In the genomic region with DNA sequence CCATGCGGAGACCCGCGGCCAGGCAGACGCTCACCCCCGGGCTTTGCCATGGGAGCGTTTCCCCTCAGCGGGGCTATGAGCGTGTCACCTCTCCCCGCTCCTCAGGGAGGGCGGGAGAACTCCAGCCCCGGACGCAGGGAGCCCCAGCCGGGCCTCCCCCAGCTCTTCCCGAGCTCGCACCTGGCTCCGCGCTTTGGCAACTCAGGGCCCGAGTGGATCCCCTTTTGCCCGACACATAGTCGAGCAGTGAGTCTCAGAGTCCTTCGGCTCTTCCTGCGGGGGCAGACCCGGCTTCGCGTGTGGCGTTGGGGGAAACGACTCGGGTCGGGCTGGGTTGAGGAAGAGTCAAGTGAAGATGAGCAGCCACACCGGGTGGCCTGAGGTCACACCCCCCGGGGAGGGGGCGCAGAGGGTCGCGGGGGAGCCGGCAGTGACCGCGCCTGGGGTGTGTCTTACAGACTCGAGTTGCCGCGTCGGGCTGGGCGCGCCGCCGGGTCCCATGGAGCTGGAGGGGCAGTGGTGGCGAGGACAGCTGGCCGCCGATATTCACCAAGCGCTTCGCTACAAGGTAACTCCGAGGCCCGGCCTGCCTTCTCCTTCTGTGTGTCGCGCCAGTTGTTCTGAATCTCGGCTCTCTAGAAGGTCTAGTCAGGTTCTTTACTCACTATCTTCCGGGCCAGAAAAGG, we compare ENCODE assay signal across 8 cellular contexts. TPM values are rescaled to one million over a fixed set of nuclear protein-coding genes. Genes with fewer than 3 reads are reported as not detected.
A peak's percentile ranks its signal among the peaks of the same experiment; 100 is the strongest.
DNase-seq lines count a peak whose midpoint lies in the region; ATAC-seq, FAIRE-seq and TF ChIP-seq lines count a peak whose summit lies in the region.

No MANE protein-coding gene starts in this region.

- no peaks in the 10 kb centered on the region for H3K4me1 ChIP-seq in ovary (ENCODE audit: insufficient read depth)

- no peak for TF ChIP-seq EP300 in ovary (IDR thresholded peaks at IDR 0.05)

- peak overlapping the region; percentile 91 for H3K4me3 Mint-ChIP-seq in activated naive CD8-positive, alpha-beta T cell
- peak overlapping the region; percentile 94 for H3K4me3 Mint-ChIP-seq in type B pancreatic cell

- WGBS in ovary, 3 donors: 0% methylated on average over 36 to 56 of the region's 56 CpGs

- peaks cover 50% of the 10 kb centered on the region for H3K4me1 Mint-ChIP-seq in activated naive CD8-positive, alpha-beta T cell (ENCODE audit: low read depth)
- H3K4me1 Mint-ChIP-seq in type B pancreatic cell (ENCODE audit: unreplicated experiment): peaks cover 36% of the 10 kb centered on the region

- peaks cover 27% of the 10 kb centered on the region for H3K36me3 Mint-ChIP-seq in activated naive CD8-positive, alpha-beta T cell
- H3K36me3 Mint-ChIP-seq in type B pancreatic cell: peaks cover 34% of the 10 kb centered on the region

- TF ChIP-seq CTCF in D721Med (IDR thresholded peaks at IDR 0.05; ENCODE audit: insufficient read depth, missing control alignments) (no peak), ovary (IDR thresholded peaks at IDR 0.05) (no peak), type B pancreatic cell (conservative IDR thresholded peaks at IDR 0.05) (no peak)

- no peaks in the 10 kb centered on the region for H3K27me3 Mint-ChIP-seq in activated naive CD8-positive, alpha-beta T cell
- no peaks in the 10 kb centered on the region for H3K27me3 Mint-ChIP-seq in type B pancreatic cell

- intact Hi-C loops in Right ventricle myocardium superior (cut with DNase I): no loop called here
- intact Hi-C loops in ovary (cut with DNase I): no loop called here

- ATAC-seq in GM21367 (IDR thresholded peaks at IDR 0.05; ENCODE audit: unreplicated experiment): peak; percentile 22
- ATAC-seq in Right ventricle myocardium superior (ENCODE audit: poor library complexity): peak; percentile 64

- no peaks in the 10 kb centered on the region for H3K36me3 ChIP-seq in ovary

- no peak for FAIRE-seq in D721Med (lab: Jason Lieb, UNC)

- H3K9me3 ChIP-seq in ovary: no peaks in the 10 kb centered on the region

- H3K27me3 ChIP-seq in ovary: no peaks in the 10 kb centered on the region

- peak overlapping the region; percentile 84 for H3K4me3 ChIP-seq in ovary

- peak overlapping the region; percentile 81 for H3K27ac Mint-ChIP-seq in activated naive CD8-positive, alpha-beta T cell
- H3K27ac Mint-ChIP-seq in type B pancreatic cell: peak overlapping the region; percentile 90

- H3K9me3 Mint-ChIP-seq in activated naive CD8-positive, alpha-beta T cell (ENCODE audit: low read depth): no peaks in the 10 kb centered on the region
- no peaks in the 10 kb centered on the region for H3K9me3 Mint-ChIP-seq in type B pancreatic cell

- DNase-seq in D721Med (ENCODE audit: insufficient read length, low spot score): peak; percentile 29
- peak; percentile 3 for DNase-seq in HS-5 (ENCODE audit: low read depth)
- DNase-seq in SK-N-DZ (ENCODE audit: low spot score): peak; percentile 67
- peak; percentile 67 for DNase-seq in Right ventricle myocardium superior
- DNase-seq in ovary: peak; percentile 25 to 64 (median 36)
- DNase-seq in type B pancreatic cell (ENCODE audit: extremely low spot score, unreplicated experiment): peak; percentile 74

- no peak for TF ChIP-seq POLR2A in ovary (IDR thresholded peaks at IDR 0.05)

- peak overlapping the region; percentile 52 to 71 for H3K27ac ChIP-seq in ovary

RNA-seq across cellular contexts. Expression of a gene that starts 0.7 kb away (rescaled TPM):
- 25.2 and 26.9 TPM in 2 replicates for polyA plus RNA-seq in SK-N-DZ (2014; cell fraction: cytosol; rRNA removed)
- polyA plus RNA-seq in SK-N-DZ (2014; cell fraction: nucleus; rRNA removed): 16.7 and 30.5 TPM in 2 replicates
- total RNA-seq in Right ventricle myocardium superior: 2.4 TPM
- 1 to 10 TPM; 3.6 to 7.2 (median 5.9) TPM for total RNA-seq in ovary
- polyA plus RNA-seq in ovary: 1 to 10 TPM; 3.1 to 4.8 TPM
- 19.4 and 29.7 TPM in 2 replicates for total RNA-seq in type B pancreatic cell (ENCODE audit: low replicate concordance)

Comparison
In these comparisons a context has a peak if more than half of its experiments do, and no peak if none do; other contexts are left out.
1. Peak in every context shown above with its lines: DNase-seq, ATAC-seq, H3K4me3 ChIP-seq and H3K27ac ChIP-seq.
2. DNase-seq: peak in every context shown above with its lines; median percentile 74 in type B pancreatic cell; 67 in SK-N-DZ; 67 in Right ventricle myocardium superior; 36 in ovary; 29 in D721Med; 3 in HS-5.